22 cellular contexts compared by ENCODE assay signal in genomic region chr11:1139441-1140066, GRCh38. TPM values are rescaled to one million over a fixed set of nuclear protein-coding genes. Genes with fewer than 3 reads are reported as not detected.
DNase-seq lines count a peak whose midpoint lies in the region; ATAC-seq and TF ChIP-seq lines count a peak whose summit lies in the region.
"Had no signal": no experiment of that assay in that cellular context is flagged by ENCODE, and none has a peak within 500 bp of the region (broad histone marks: within the 10 kb centered on the region; RNA-seq: fewer than 3 reads in every experiment).

No MANE protein-coding gene starts in this region.

- no peak overlapping the region for H3K27ac Mint-ChIP-seq in activated CD4-positive, alpha-beta memory T cell treated with anti-CD3 and anti-CD28 coated beads, Interleukin-2, amount 10 ng/mL, durations not matched to agents 7 days and 5 days
- H3K27ac Mint-ChIP-seq: activated naive CD8-positive, alpha-beta T cell treated with anti-CD3 and anti-CD28 coated beads for 36 hours; activated T-cell treated with anti-CD3 and anti-CD28 coated beads, Interleukin-2, amount 50 U/mL, for 24 hours had no signal

- peak; percentile 15 for DNase-seq in HCEC 1CT
- peak; percentile 12 for DNase-seq in activated CD4-positive, alpha-beta memory T cell treated with anti-CD3 and anti-CD28 coated beads, Interleukin-2, amount 10 ng/mL, durations not matched to agents 7 days and 5 days
- peak; percentile 60 for DNase-seq in hepatic stellate cell (ENCODE audit: low spot score)
- DNase-seq in omental fat pad (ENCODE audit: low spot score): peak; percentile 3
- no peak for DNase-seq in NCI-H524 (lab: John Stamatoyannopoulos, UW)
- DNase-seq in SIG-M5 treated with dmso at 0.1 percent for 504 hours (lab: John Stamatoyannopoulos, UW; ENCODE audit: unreplicated experiment): no peak
- no peak for DNase-seq in amniotic stem cell (lab: John Stamatoyannopoulos, UW)
- DNase-seq: activated CD4-positive, alpha-beta T cell treated with anti-CD3 and anti-CD28 coated beads for 48 hours; activated naive CD8-positive, alpha-beta T cell treated with anti-CD3 and anti-CD28 coated beads for 36 hours; activated T-cell treated with anti-CD3 and anti-CD28 coated beads, Interleukin-2, amount 50 U/mL, for 24 hours; BE2C; caudate nucleus; mesendoderm; NCI-H146; NCI-H446 treated with DMSO at 0.1 percent for 48 hours; nucleus accumbens; SIG-M5; T1000 had no signal

- H3K4me1 Mint-ChIP-seq in activated CD4-positive, alpha-beta memory T cell treated with anti-CD3 and anti-CD28 coated beads, Interleukin-2, amount 10 ng/mL, durations not matched to agents 7 days and 5 days: no peaks in the 10 kb centered on the region
- H3K4me1 Mint-ChIP-seq: activated naive CD8-positive, alpha-beta T cell treated with anti-CD3 and anti-CD28 coated beads for 36 hours had no signal

- H3K9me3 Mint-ChIP-seq in activated CD4-positive, alpha-beta memory T cell treated with anti-CD3 and anti-CD28 coated beads, Interleukin-2, amount 10 ng/mL, durations not matched to agents 7 days and 5 days: peaks cover 25% of the 10 kb centered on the region

- TF ChIP-seq CTCF in omental fat pad (IDR thresholded peaks at IDR 0.05): no peak

- H3K36me3 Mint-ChIP-seq in activated CD4-positive, alpha-beta memory T cell treated with anti-CD3 and anti-CD28 coated beads, Interleukin-2, amount 10 ng/mL, durations not matched to agents 7 days and 5 days (ENCODE audit: low read depth): peaks cover 3% of the 10 kb centered on the region
- H3K36me3 Mint-ChIP-seq: activated naive CD8-positive, alpha-beta T cell treated with anti-CD3 and anti-CD28 coated beads for 36 hours had no signal

- no peak overlapping the region for H3K4me3 Mint-ChIP-seq in activated CD4-positive, alpha-beta memory T cell treated with anti-CD3 and anti-CD28 coated beads, Interleukin-2, amount 10 ng/mL, durations not matched to agents 7 days and 5 days
- H3K4me3 Mint-ChIP-seq: activated naive CD8-positive, alpha-beta T cell treated with anti-CD3 and anti-CD28 coated beads for 36 hours; activated T-cell treated with anti-CD3 and anti-CD28 coated beads, Interleukin-2, amount 50 U/mL, for 24 hours had no signal

- POLR2A ChIA-PET in activated CD4-positive, alpha-beta memory T cell treated with anti-CD3 and anti-CD28 coated beads, Interleukin-2, amount 10 ng/mL, durations not matched to agents 7 days and 5 days (lab: Charles Lee): no interaction called here

- peaks cover 15% of the 10 kb centered on the region for H3K27me3 Mint-ChIP-seq in activated CD4-positive, alpha-beta memory T cell treated with anti-CD3 and anti-CD28 coated beads, Interleukin-2, amount 10 ng/mL, durations not matched to agents 7 days and 5 days

- ATAC-seq in omental fat pad (ENCODE audit: low FRiP score) (no peak), HG03520 (IDR thresholded peaks at IDR 0.05; ENCODE audit: unreplicated experiment) (no peak)
- ATAC-seq: gastroesophageal sphincter had no signal

- CTCF ChIA-PET in activated CD4-positive, alpha-beta memory T cell treated with anti-CD3 and anti-CD28 coated beads, Interleukin-2, amount 10 ng/mL, durations not matched to agents 7 days and 5 days (lab: Charles Lee): no interaction called here

RNA-seq across cellular contexts. Expression of gene MUC5AC, which starts 18.2 kb away (rescaled TPM):
- total RNA-seq in activated CD4-positive, alpha-beta memory T cell treated with anti-CD3 and anti-CD28 coated beads, Interleukin-2, amount 10 ng/mL, durations not matched to agents 7 days and 5 days: not detected
- total RNA-seq in omental fat pad: not detected
- total RNA-seq: activated naive CD8-positive, alpha-beta T cell treated with anti-CD3 and anti-CD28 coated beads for 36 hours; H1; tibial nerve had no signal

Comparison
In these comparisons a context has a peak if more than half of its experiments do, and no peak if none do; other contexts are left out.
1. DNase-seq: peak in HCEC 1CT (single experiment), activated CD4-positive, alpha-beta memory T cell treated with anti-CD3 and anti-CD28 coated beads, Interleukin-2, amount 10 ng/mL, durations not matched to agents 7 days and 5 days (single experiment), hepatic stellate cell (single experiment) and omental fat pad (single experiment); none in NCI-H524 (0 of 2), SIG-M5 treated with dmso at 0.1 percent for 504 hours (single experiment) and amniotic stem cell (single experiment).